Comparison of ENCODE assay signal across 1 cellular context in the genomic region with DNA sequence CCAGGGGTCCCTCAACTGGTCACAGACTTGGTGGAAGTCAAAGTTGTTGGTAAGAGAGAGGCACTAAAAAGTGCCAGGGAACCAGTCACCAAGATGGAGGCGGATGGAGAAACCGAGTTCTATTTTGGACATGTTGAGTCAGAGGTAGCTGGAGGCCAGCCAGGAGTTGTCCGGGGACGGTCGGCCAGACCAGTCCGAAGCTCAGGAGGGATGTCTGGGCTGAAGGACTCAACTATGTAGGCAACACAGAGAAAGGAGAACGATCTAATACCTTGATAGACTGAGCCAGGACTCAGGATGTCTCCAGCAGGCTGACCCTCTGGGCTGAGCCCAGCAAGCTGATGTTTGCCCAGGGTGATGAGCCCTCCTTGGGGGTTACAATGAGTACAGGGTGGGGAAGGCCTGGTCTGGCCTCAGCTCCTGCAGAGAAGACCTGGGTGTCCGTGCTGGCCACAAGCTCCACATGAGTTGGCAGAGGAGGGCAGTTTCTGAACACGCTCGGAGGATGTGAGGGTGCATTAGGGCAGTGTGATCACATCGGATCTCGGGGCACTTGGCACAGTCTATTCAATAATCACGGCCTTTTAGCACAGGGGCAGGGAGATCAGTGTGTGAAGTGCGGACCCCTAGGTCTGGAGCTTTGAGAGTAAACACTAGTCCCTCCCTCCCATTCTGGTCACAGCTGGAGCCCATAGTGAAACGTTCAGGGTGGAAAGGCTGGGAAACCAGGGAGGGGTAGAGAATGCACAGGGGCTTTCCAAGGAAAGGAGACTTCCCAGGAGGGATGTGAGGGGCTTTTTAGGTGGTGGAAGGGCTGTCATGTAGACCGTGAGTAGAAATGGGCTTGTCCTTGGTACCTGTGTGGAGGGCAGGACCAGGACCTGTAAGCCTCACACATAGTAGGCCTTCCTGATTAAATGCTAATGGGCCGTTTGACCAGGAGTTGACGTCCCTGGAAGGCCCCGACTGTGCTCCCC.
TF ChIP-seq lines count a peak whose summit lies in the region.

No MANE protein-coding gene starts in this region.

TF ChIP-seq in K562, 482 proteins besides CTCF, POLR2A, EP300 and RAD21 (continued from another document):
- TF ChIP-seq TGIF2 (CRISPR knock-in tag; IDR thresholded peaks at IDR 0.05) = no peak
- no peak for TF ChIP-seq MTA2 (IDR thresholded peaks at IDR 0.05; ENCODE audit: low read depth)
- TF ChIP-seq HNRNPL (IDR thresholded peaks at IDR 0.05; ENCODE audit: low read depth, low read length) = no peak
- TF ChIP-seq POLR2B (IDR thresholded peaks at IDR 0.05; ENCODE audit: low read depth, partially characterized antibody) = no peak
- peak; percentile 30; the same call in 1 of the 2 replicates for TF ChIP-seq FOSL1 (tag; conservative IDR thresholded peaks at IDR 0.05)
- TF ChIP-seq, protein P1, sequence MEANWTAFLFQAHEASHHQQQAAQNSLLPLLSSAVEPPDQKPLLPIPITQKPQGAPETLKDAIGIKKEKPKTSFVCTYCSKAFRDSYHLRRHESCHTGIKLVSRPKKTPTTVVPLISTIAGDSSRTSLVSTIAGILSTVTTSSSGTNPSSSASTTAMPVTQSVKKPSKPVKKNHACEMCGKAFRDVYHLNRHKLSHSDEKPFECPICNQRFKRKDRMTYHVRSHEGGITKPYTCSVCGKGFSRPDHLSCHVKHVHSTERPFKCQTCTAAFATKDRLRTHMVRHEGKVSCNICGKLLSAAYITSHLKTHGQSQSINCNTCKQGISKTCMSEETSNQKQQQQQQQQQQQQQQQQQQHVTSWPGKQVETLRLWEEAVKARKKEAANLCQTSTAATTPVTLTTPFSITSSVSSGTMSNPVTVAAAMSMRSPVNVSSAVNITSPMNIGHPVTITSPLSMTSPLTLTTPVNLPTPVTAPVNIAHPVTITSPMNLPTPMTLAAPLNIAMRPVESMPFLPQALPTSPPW (CRISPR knock-in tag; IDR thresholded peaks at IDR 0.05) = no peak
- no peak for TF ChIP-seq ZNF212 (CRISPR knock-in tag; IDR thresholded peaks at IDR 0.05)
- TF ChIP-seq NR3C1 (CRISPR knock-in tag; IDR thresholded peaks at IDR 0.05) = no peak
- TF ChIP-seq, protein P2, sequence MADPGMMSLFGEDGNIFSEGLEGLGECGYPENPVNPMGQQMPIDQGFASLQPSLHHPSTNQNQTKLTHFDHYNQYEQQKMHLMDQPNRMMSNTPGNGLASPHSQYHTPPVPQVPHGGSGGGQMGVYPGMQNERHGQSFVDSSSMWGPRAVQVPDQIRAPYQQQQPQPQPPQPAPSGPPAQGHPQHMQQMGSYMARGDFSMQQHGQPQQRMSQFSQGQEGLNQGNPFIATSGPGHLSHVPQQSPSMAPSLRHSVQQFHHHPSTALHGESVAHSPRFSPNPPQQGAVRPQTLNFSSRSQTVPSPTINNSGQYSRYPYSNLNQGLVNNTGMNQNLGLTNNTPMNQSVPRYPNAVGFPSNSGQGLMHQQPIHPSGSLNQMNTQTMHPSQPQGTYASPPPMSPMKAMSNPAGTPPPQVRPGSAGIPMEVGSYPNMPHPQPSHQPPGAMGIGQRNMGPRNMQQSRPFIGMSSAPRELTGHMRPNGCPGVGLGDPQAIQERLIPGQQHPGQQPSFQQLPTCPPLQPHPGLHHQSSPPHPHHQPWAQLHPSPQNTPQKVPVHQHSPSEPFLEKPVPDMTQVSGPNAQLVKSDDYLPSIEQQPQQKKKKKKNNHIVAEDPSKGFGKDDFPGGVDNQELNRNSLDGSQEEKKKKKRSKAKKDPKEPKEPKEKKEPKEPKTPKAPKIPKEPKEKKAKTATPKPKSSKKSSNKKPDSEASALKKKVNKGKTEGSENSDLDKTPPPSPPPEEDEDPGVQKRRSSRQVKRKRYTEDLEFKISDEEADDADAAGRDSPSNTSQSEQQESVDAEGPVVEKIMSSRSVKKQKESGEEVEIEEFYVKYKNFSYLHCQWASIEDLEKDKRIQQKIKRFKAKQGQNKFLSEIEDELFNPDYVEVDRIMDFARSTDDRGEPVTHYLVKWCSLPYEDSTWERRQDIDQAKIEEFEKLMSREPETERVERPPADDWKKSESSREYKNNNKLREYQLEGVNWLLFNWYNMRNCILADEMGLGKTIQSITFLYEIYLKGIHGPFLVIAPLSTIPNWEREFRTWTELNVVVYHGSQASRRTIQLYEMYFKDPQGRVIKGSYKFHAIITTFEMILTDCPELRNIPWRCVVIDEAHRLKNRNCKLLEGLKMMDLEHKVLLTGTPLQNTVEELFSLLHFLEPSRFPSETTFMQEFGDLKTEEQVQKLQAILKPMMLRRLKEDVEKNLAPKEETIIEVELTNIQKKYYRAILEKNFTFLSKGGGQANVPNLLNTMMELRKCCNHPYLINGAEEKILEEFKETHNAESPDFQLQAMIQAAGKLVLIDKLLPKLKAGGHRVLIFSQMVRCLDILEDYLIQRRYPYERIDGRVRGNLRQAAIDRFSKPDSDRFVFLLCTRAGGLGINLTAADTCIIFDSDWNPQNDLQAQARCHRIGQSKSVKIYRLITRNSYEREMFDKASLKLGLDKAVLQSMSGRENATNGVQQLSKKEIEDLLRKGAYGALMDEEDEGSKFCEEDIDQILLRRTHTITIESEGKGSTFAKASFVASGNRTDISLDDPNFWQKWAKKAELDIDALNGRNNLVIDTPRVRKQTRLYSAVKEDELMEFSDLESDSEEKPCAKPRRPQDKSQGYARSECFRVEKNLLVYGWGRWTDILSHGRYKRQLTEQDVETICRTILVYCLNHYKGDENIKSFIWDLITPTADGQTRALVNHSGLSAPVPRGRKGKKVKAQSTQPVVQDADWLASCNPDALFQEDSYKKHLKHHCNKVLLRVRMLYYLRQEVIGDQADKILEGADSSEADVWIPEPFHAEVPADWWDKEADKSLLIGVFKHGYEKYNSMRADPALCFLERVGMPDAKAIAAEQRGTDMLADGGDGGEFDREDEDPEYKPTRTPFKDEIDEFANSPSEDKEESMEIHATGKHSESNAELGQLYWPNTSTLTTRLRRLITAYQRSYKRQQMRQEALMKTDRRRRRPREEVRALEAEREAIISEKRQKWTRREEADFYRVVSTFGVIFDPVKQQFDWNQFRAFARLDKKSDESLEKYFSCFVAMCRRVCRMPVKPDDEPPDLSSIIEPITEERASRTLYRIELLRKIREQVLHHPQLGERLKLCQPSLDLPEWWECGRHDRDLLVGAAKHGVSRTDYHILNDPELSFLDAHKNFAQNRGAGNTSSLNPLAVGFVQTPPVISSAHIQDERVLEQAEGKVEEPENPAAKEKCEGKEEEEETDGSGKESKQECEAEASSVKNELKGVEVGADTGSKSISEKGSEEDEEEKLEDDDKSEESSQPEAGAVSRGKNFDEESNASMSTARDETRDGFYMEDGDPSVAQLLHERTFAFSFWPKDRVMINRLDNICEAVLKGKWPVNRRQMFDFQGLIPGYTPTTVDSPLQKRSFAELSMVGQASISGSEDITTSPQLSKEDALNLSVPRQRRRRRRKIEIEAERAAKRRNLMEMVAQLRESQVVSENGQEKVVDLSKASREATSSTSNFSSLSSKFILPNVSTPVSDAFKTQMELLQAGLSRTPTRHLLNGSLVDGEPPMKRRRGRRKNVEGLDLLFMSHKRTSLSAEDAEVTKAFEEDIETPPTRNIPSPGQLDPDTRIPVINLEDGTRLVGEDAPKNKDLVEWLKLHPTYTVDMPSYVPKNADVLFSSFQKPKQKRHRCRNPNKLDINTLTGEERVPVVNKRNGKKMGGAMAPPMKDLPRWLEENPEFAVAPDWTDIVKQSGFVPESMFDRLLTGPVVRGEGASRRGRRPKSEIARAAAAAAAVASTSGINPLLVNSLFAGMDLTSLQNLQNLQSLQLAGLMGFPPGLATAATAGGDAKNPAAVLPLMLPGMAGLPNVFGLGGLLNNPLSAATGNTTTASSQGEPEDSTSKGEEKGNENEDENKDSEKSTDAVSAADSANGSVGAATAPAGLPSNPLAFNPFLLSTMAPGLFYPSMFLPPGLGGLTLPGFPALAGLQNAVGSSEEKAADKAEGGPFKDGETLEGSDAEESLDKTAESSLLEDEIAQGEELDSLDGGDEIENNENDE (IDR thresholded peaks at IDR 0.05; ENCODE audit: low read depth, low read length) = no peak
- TF ChIP-seq CTBP1 (IDR thresholded peaks at IDR 0.05; ENCODE audit: borderline replicate concordance) = peak; percentile 32; the same call in 1 of the 2 replicates
- TF ChIP-seq, protein P3, sequence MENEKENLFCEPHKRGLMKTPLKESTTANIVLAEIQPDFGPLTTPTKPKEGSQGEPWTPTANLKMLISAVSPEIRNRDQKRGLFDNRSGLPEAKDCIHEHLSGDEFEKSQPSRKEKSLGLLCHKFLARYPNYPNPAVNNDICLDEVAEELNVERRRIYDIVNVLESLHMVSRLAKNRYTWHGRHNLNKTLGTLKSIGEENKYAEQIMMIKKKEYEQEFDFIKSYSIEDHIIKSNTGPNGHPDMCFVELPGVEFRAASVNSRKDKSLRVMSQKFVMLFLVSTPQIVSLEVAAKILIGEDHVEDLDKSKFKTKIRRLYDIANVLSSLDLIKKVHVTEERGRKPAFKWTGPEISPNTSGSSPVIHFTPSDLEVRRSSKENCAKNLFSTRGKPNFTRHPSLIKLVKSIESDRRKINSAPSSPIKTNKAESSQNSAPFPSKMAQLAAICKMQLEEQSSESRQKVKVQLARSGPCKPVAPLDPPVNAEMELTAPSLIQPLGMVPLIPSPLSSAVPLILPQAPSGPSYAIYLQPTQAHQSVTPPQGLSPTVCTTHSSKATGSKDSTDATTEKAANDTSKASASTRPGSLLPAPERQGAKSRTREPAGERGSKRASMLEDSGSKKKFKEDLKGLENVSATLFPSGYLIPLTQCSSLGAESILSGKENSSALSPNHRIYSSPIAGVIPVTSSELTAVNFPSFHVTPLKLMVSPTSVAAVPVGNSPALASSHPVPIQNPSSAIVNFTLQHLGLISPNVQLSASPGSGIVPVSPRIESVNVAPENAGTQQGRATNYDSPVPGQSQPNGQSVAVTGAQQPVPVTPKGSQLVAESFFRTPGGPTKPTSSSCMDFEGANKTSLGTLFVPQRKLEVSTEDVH (IDR thresholded peaks at IDR 0.05; ENCODE audit: low read depth, partially characterized antibody) = no peak
- no peak for TF ChIP-seq GATA2 (CRISPR knock-in tag; IDR thresholded peaks at IDR 0.05)
- peak; percentile 85 for TF ChIP-seq NFIC (IDR thresholded peaks at IDR 0.05)
- no peak for TF ChIP-seq NFYB (IDR thresholded peaks at IDR 0.05; ENCODE audit: extremely low read depth, insufficient read length)
- no peak for TF ChIP-seq POLR2G (IDR thresholded peaks at IDR 0.05; ENCODE audit: low read depth, low read length)
- no peak for TF ChIP-seq ATF1 (CRISPR knock-in tag; IDR thresholded peaks at IDR 0.05)
- TF ChIP-seq ATF1 (tag; IDR thresholded peaks at IDR 0.05) = no peak
- no peak for TF ChIP-seq MIER1 (IDR thresholded peaks at IDR 0.05; ENCODE audit: low read depth)
- TF ChIP-seq PTRF (tag; IDR thresholded peaks at IDR 0.05) = no peak
